In the genomic region with DNA sequence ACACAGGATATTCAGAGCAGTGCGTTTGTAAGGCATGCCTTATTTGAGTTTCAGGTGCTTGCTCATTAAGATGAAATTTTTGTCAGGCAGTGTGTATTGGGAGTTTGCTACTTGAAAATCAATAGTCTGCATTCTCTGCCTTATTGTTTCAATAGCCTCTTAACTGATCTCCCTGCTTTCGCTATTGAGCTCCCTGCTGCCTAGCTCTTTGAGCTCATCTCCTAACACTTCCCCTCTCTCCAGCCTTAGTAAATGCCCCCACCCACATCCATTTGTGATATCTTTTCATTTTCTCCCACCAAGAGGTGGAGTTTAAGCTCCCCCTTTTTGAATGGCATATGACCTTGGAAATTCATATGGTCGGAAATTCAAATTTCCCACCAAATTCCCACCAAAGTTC, we compare ENCODE assay signal across 1 cellular context.
TF ChIP-seq lines count a peak whose summit lies in the region.

No MANE protein-coding gene starts in this region.

TF ChIP-seq in SK-N-SH, 30 proteins besides CTCF, POLR2A, EP300 and RAD21 (continued from another document):
- TF ChIP-seq, protein P1, sequence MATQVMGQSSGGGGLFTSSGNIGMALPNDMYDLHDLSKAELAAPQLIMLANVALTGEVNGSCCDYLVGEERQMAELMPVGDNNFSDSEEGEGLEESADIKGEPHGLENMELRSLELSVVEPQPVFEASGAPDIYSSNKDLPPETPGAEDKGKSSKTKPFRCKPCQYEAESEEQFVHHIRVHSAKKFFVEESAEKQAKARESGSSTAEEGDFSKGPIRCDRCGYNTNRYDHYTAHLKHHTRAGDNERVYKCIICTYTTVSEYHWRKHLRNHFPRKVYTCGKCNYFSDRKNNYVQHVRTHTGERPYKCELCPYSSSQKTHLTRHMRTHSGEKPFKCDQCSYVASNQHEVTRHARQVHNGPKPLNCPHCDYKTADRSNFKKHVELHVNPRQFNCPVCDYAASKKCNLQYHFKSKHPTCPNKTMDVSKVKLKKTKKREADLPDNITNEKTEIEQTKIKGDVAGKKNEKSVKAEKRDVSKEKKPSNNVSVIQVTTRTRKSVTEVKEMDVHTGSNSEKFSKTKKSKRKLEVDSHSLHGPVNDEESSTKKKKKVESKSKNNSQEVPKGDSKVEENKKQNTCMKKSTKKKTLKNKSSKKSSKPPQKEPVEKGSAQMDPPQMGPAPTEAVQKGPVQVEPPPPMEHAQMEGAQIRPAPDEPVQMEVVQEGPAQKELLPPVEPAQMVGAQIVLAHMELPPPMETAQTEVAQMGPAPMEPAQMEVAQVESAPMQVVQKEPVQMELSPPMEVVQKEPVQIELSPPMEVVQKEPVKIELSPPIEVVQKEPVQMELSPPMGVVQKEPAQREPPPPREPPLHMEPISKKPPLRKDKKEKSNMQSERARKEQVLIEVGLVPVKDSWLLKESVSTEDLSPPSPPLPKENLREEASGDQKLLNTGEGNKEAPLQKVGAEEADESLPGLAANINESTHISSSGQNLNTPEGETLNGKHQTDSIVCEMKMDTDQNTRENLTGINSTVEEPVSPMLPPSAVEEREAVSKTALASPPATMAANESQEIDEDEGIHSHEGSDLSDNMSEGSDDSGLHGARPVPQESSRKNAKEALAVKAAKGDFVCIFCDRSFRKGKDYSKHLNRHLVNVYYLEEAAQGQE (IDR thresholded peaks at IDR 0.05; ENCODE audit: low read depth, low read length), result no peak
